In the genomic region with DNA sequence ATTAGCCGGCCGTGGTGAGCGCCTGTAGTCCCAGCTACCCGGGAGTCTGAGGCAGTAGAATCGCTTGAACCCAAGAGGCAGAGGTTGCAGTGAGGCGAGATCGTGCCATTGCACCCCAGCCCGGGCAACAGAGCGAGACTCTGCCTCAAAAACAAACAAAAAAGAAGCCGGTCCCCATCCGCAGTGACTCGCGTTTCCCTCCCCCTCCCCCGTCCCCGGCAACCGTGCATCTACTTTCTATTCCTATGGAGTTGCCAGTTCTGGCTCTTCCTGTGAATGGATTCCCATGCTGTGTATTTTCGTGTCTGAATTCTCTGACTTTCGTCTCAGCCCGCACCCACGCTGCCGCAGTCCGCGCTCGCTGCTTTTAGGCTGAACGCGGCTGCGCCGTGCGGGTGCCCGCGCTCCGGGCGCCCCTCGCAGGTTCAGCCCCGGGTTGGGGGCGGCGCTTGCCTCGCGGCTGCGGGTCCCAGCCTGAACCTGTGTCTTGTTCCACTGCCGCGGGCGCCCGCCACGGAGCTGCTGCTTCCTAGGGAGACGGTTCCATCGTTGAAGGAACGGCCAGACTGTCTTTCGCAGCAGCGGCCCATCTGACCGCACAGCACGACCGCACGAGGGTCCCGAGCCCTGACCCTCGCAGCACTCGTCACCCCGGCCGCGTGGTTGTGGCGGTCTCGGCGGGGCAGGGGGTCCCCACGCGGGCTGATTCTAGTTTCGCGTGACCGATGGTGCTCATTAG, we compare ENCODE assay signal across 8 cellular contexts. TPM values are rescaled to one million over a fixed set of nuclear protein-coding genes. Genes with fewer than 3 reads are reported as not detected.
DNase-seq lines count a peak whose midpoint lies in the region; ATAC-seq and TF ChIP-seq lines count a peak whose summit lies in the region.

No MANE protein-coding gene starts in this region.

- peaks cover 33% of the 10 kb centered on the region in 2 donors for H3K4me1 ChIP-seq in duodenal mucosa (ENCODE audit: control insufficient read depth in 1 of 2, insufficient read depth in 2 of 2, low read length in 2 of 2)

- H3K4me3 ChIP-seq in duodenal mucosa (ENCODE audit: low read depth in 1 of 2, low read length in 2 of 2), result peak overlapping the region; percentile 78 to 84

- no peaks in the 10 kb centered on the region for H3K9me3 ChIP-seq in duodenal mucosa (ENCODE audit: control insufficient read depth in 1 of 2, low read length in 2 of 2)

- peak overlapping the region; percentile 75 for H3K27ac ChIP-seq in duodenal mucosa (ENCODE audit: low read depth, low read length)

- H3K27me3 Mint-ChIP-seq in mesothelial cell of epicardium (ENCODE audit: low read depth), result peaks cover 1% of the 10 kb centered on the region

- H3K27ac Mint-ChIP-seq in mesothelial cell of epicardium, result peak overlapping the region; percentile 87

- peaks cover 22% of the 10 kb centered on the region for H3K4me1 Mint-ChIP-seq in mesothelial cell of epicardium

- no peaks in the 10 kb centered on the region for H3K9me3 Mint-ChIP-seq in mesothelial cell of epicardium

- H3K36me3 Mint-ChIP-seq in mesothelial cell of epicardium, result peaks cover 11% of the 10 kb centered on the region

- ATAC-seq in HG03571 (IDR thresholded peaks at IDR 0.05; ENCODE audit: unreplicated experiment), result no peak

- peak overlapping the region; percentile 65 to 91 for H3K9ac ChIP-seq in duodenal mucosa (ENCODE audit: low read depth in 1 of 2, low read length in 2 of 2)

- peaks cover 5 to 17% of the 10 kb centered on the region in 2 donors for H3K36me3 ChIP-seq in duodenal mucosa (ENCODE audit: control insufficient read depth in 1 of 2, insufficient read depth in 2 of 2, low read length in 2 of 2)

- no peaks in the 10 kb centered on the region for H3K27me3 ChIP-seq in duodenal mucosa (ENCODE audit: control insufficient read depth in 1 of 2, insufficient read depth in 2 of 2, low read length in 2 of 2)

- peak; percentile 52 for DNase-seq in SIG-M5 treated with dmso at 0.1 percent for 504 hours (lab: John Stamatoyannopoulos, UW; ENCODE audit: unreplicated experiment)
- no peak for DNase-seq in SIG-M5 (lab: John Stamatoyannopoulos, UW)
- DNase-seq in NCI-H446 treated with DMSO at 0.1 percent for 48 hours (lab: John Stamatoyannopoulos, UW), result peak; percentile 66
- DNase-seq in activated CD4-positive, alpha-beta T cell treated with anti-CD3 and anti-CD28 coated beads, Interleukin-2, amount 50 U/mL, for 48 hours, result peak; percentile 69 to 76
- DNase-seq in mesothelial cell of epicardium (ENCODE audit: low spot score in 2 of 2, unreplicated experiment in 2 of 2), result peak in 1 of 2 experiments; percentile 76
- peak; percentile 35 to 41 for DNase-seq in stimulated activated CD8-positive, alpha-beta memory T cell treated with anti-CD3 and anti-CD28 coated beads, Interleukin-7, amount 100 ng/mL, for 1 hour (ENCODE audit: low read depth in 2 of 2)

- TF ChIP-seq CTCF in mesothelial cell of epicardium (IDR thresholded peaks at IDR 0.05; ENCODE audit: unreplicated experiment), result no peak

- peak overlapping the region; percentile 75 for H3K4me3 Mint-ChIP-seq in mesothelial cell of epicardium

RNA-seq across cellular contexts. Expression of gene MRGBP, which starts 1.1 kb away (rescaled TPM):
- 18.4 to 20.8 TPM (median 20.4 TPM) in 3 replicates for total RNA-seq in mesothelial cell of epicardium

RNA-seq across cellular contexts. Expression of gene OGFR, which starts 9.4 kb away (rescaled TPM):
- 56.2 to 58.4 TPM (median 56.5 TPM) in 3 replicates for total RNA-seq in mesothelial cell of epicardium

RNA-seq across cellular contexts. Expression of gene COL9A3, which starts 21.7 kb away (rescaled TPM):
- total RNA-seq in mesothelial cell of epicardium, result 573 to 576 TPM (median 576 TPM) in 3 replicates
